9 cellular contexts compared by ENCODE assay signal in the genomic region with DNA sequence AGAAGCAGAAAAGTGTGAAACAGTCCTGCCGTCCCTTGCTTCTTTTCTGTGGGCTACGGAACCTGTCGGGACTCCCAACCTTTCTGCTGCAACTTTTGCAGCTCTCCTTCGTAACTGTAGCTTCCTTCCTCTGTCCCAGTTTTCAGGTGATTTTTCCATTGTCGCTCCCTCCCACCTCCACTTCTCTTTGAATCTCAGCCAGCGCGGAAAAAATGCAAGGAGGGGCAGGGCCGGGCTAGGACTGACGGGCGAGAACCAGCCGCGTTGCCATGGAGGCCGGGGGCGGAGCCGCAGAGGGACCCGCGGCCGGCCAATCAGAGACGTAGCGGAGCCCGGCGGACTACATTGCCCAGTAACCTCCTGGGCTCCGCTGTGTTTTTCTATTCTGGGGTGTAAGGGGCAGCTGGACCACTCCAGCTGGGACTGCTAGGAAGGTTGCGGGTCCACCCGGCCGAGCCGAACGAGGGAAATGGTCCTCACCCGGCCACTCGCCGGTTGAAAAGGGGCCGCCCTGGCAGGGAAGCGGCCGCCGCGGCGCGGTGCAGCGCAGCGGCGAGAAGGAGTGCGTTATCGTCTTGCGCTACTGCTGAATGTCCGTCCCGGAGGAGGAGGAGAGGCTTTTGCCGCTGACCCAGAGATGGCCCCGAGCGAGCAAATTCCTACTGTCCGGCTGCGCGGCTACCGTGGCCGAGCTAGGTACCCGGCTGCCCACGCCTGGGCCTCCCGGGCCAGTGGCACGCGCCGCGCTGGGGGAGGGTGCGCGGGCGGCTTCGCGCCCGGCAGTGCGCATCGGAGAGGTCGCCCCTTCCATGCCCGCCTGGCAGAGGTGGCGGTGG. TPM values are rescaled to one million over a fixed set of nuclear protein-coding genes. Genes with fewer than 3 reads are reported as not detected.
DNase-seq lines count a peak whose midpoint lies in the region; ATAC-seq, FAIRE-seq and TF ChIP-seq lines count a peak whose summit lies in the region.
"Had no signal": no experiment of that assay in that cellular context is flagged by ENCODE, and none has a peak within 500 bp of the region (broad histone marks: within the 10 kb centered on the region; RNA-seq: fewer than 3 reads in every experiment).

Gene CYP39A1, minus strand, starts transcription at position 216 of the 836 bp plus-strand sequence. CDS start 236 bp downstream, outside the sequence.
A gene with protein sequence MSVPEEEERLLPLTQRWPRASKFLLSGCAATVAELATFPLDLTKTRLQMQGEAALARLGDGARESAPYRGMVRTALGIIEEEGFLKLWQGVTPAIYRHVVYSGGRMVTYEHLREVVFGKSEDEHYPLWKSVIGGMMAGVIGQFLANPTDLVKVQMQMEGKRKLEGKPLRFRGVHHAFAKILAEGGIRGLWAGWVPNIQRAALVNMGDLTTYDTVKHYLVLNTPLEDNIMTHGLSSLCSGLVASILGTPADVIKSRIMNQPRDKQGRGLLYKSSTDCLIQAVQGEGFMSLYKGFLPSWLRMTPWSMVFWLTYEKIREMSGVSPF (plus strand): TSS at position 373 of the 836 bp plus-strand sequence. CDS start 218 bp downstream, at position 591.

- no peaks in the 10 kb centered on the region for H3K36me3 Mint-ChIP-seq in CD4-positive, CD25-positive, alpha-beta regulatory T cell

- H3K4me1 ChIP-seq in CD4-positive, CD25-positive, alpha-beta regulatory T cell (ENCODE audit: control insufficient read depth, insufficient read depth, low read length, poor library complexity, severe bottlenecking), result peaks cover 15% of the 10 kb centered on the region

- H3K27me3 ChIP-seq in CD4-positive, CD25-positive, alpha-beta regulatory T cell (ENCODE audit: control insufficient read depth, insufficient read depth, low read length), result peaks cover 14% of the 10 kb centered on the region

- peaks cover 5 to 16% (median 13%) of the 10 kb centered on the region in 4 donors for H3K4me1 Mint-ChIP-seq in CD4-positive, CD25-positive, alpha-beta regulatory T cell

- H3K4me3 ChIP-seq in CD4-positive, CD25-positive, alpha-beta regulatory T cell (ENCODE audit: low read depth, low read length), result peak within 1 kb of the TSS; percentile 56

- peaks cover 53% of the 10 kb centered on the region for H3K27me3 Mint-ChIP-seq in CD4-positive, CD25-positive, alpha-beta regulatory T cell

- H3K36me3 ChIP-seq in CD4-positive, CD25-positive, alpha-beta regulatory T cell (ENCODE audit: control insufficient read depth, insufficient read depth, low read length), result no peaks in the 10 kb centered on the region

- DNase-seq in CD4-positive, CD25-positive, alpha-beta regulatory T cell, result peak; percentile 51 to 82 (median 63)
- DNase-seq in GM20000 (ENCODE audit: low spot score) (peak; percentile 92), HT-29 (ENCODE audit: low spot score) (peak; percentile 96), NOMO-1 treated with dmso at 0.1 percent for 144 hours (lab: John Stamatoyannopoulos, UW; ENCODE audit: unreplicated experiment) (peak; percentile 73), mesenteric fat pad (ENCODE audit: low spot score) (peak; percentile 94)
- peak; percentile 91 for DNase-seq in activated CD8-positive, alpha-beta memory T cell treated with anti-CD3 and anti-CD28 coated beads, Interleukin-2, amount 50 U/mL, for 48 hours
- peak; percentile 65 for DNase-seq in stimulated activated CD8-positive, alpha-beta memory T cell treated with anti-CD3 and anti-CD28 coated beads, Interleukin-12 subunit alpha, Interleukin-12 subunit beta, amount 100 ng/mL, for 4 hours (ENCODE audit: low read depth)

- peak; percentile 93 to 94 for ATAC-seq in CD4-positive, CD25-positive, alpha-beta regulatory T cell (ENCODE audit: low read depth in 2 of 2)

- peaks cover 0 to 5% (median 0%) of the 10 kb centered on the region in 7 donors for H3K9me3 Mint-ChIP-seq in CD4-positive, CD25-positive, alpha-beta regulatory T cell

- no peak within 1 kb of the TSS for H3K27ac ChIP-seq in CD4-positive, CD25-positive, alpha-beta regulatory T cell (ENCODE audit: insufficient read depth, low read length, poor library complexity, severe bottlenecking)

- FAIRE-seq in endometrium (lab: Jason Lieb, UNC), result peak; percentile 90
- FAIRE-seq: TTC549 had no signal

- H3K9me3 ChIP-seq in CD4-positive, CD25-positive, alpha-beta regulatory T cell (ENCODE audit: control insufficient read depth in 2 of 2, low read length in 2 of 2), result no peaks in the 10 kb centered on the region

- H3K4me3 Mint-ChIP-seq in CD4-positive, CD25-positive, alpha-beta regulatory T cell, result peak within 1 kb of the TSS; percentile 85 to 92 (median 88)

- no peak for TF ChIP-seq CTCF in GM20000 (IDR thresholded peaks at IDR 0.05; ENCODE audit: extremely low read depth, missing control alignments)

- H3K27ac Mint-ChIP-seq in CD4-positive, CD25-positive, alpha-beta regulatory T cell, result peak within 1 kb of the TSS in 1 of 3 donors; percentile 32

RNA-seq across cellular contexts. Expression of gene CYP39A1, which starts in this region (rescaled TPM):
- not detected for total RNA-seq in CD4-positive, CD25-positive, alpha-beta regulatory T cell
- polyA plus RNA-seq in CD4-positive, CD25-positive, alpha-beta regulatory T cell, result under 1 TPM in 1 of 4 donors, not detected in 3; 0.33 TPM
- total RNA-seq in HT-29 (2014; rRNA removed; shearing (Covaris generic)), result 0.94 and 1.3 TPM in 2 replicates
- total RNA-seq in mesenteric fat pad, result 1.1 TPM

RNA-seq across cellular contexts. Expression of the second gene that starts in this region (rescaled TPM):
- total RNA-seq in CD4-positive, CD25-positive, alpha-beta regulatory T cell, result 0.54 TPM
- under 1 TPM in 1 of 4 donors, not detected in 3; 0.15 TPM for polyA plus RNA-seq in CD4-positive, CD25-positive, alpha-beta regulatory T cell
- total RNA-seq in HT-29 (2014; rRNA removed; shearing (Covaris generic)), result 4.6 and 5.8 TPM in 2 replicates
- 12.9 TPM for total RNA-seq in mesenteric fat pad

Comparison
In these comparisons a context has a peak if more than half of its experiments do, and no peak if none do; other contexts are left out.
1. Peak in DNase-seq, ATAC-seq and H3K4me3 ChIP-seq in CD4-positive, CD25-positive, alpha-beta regulatory T cell; RNA of the genes that start here not detected or under 1 TPM.